Comparison of ENCODE assay signal across 1 cellular context in the genomic region with DNA sequence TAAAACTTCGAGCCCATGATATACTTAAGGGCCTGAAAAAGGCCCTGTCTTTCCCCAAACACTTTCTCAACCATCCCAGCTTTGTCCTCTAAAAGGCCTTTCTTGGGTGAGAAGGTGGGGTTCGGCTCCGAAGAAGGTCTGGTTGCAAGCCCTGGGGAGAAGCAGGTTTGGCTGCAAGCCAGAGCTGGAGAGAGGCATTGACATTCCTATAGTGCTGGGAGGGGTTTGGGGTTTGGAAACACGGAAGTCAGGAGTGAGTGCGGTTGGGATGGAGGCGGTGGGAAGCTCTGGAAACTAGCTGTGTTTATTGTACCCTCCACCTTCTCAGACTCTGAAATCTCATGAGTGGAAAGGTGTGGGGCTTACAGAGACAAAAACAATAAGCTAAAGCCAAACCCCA.
A peak's percentile ranks its signal among the peaks of the same experiment; 100 is the strongest.
TF ChIP-seq lines count a peak whose summit lies in the region.

No MANE protein-coding gene starts in this region.

TF ChIP-seq in GM23338, 12 proteins besides CTCF, POLR2A, EP300 and RAD21:
- TF ChIP-seq, protein P1, sequence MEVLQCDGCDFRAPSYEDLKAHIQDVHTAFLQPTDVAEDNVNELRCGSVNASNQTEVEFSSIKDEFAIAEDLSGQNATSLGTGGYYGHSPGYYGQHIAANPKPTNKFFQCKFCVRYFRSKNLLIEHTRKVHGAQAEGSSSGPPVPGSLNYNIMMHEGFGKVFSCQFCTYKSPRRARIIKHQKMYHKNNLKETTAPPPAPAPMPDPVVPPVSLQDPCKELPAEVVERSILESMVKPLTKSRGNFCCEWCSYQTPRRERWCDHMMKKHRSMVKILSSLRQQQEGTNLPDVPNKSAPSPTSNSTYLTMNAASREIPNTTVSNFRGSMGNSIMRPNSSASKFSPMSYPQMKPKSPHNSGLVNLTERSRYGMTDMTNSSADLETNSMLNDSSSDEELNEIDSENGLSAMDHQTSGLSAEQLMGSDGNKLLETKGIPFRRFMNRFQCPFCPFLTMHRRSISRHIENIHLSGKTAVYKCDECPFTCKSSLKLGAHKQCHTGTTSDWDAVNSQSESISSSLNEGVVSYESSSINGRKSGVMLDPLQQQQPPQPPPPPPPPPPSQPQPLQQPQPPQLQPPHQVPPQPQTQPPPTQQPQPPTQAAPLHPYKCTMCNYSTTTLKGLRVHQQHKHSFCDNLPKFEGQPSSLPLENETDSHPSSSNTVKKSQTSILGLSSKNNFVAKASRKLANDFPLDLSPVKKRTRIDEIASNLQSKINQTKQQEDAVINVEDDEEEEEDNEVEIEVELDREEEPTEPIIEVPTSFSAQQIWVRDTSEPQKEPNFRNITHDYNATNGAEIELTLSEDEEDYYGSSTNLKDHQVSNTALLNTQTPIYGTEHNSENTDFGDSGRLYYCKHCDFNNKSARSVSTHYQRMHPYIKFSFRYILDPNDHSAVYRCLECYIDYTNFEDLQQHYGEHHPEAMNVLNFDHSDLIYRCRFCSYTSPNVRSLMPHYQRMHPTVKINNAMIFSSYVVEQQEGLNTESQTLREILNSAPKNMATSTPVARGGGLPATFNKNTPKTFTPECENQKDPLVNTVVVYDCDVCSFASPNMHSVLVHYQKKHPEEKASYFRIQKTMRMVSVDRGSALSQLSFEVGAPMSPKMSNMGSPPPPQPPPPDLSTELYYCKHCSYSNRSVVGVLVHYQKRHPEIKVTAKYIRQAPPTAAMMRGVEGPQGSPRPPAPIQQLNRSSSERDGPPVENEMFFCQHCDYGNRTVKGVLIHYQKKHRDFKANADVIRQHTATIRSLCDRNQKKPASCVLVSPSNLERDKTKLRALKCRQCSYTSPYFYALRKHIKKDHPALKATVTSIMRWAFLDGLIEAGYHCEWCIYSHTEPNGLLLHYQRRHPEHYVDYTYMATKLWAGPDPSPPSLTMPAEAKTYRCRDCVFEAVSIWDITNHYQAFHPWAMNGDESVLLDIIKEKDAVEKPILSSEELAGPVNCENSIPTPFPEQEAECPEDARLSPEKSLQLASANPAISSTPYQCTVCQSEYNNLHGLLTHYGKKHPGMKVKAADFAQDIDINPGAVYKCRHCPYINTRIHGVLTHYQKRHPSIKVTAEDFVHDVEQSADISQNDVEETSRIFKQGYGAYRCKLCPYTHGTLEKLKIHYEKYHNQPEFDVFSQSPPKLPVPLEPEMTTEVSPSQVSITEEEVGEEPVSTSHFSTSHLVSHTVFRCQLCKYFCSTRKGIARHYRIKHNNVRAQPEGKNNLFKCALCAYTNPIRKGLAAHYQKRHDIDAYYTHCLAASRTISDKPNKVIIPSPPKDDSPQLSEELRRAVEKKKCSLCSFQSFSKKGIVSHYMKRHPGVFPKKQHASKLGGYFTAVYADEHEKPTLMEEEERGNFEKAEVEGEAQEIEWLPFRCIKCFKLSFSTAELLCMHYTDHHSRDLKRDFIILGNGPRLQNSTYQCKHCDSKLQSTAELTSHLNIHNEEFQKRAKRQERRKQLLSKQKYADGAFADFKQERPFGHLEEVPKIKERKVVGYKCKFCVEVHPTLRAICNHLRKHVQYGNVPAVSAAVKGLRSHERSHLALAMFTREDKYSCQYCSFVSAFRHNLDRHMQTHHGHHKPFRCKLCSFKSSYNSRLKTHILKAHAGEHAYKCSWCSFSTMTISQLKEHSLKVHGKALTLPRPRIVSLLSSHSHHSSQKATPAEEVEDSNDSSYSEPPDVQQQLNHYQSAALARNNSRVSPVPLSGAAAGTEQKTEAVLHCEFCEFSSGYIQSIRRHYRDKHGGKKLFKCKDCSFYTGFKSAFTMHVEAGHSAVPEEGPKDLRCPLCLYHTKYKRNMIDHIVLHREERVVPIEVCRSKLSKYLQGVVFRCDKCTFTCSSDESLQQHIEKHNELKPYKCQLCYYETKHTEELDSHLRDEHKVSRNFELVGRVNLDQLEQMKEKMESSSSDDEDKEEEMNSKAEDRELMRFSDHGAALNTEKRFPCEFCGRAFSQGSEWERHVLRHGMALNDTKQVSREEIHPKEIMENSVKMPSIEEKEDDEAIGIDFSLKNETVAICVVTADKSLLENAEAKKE (CRISPR knock-in tag; IDR thresholded peaks at IDR 0.05) = 0 out of 2 replicates have a peak, but pooled peaks have one; percentile 16
